43 cellular contexts compared by ENCODE assay signal in the genomic region with DNA sequence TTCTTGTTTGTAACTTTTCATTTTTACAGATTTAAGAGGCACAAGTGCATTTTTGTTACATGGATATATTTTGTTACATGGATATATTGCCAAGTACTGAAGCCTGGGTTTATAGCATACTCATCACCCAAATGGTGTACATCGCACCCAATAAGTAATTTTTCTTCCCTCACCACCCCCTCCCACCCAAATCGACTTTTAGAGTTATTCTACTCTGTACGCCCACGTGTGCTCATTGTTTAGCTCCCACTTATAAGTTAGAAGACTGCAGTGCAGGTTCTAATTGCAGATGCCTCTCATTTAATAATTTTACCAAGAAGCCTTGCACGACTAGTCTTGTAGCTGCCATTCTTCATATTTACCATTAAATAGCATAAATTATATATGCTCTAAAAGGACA. TPM values are rescaled to one million over a fixed set of nuclear protein-coding genes. Genes with fewer than 3 reads are reported as not detected.
"Had no signal": no experiment of that assay in that cellular context is flagged by ENCODE, and none has a peak within 500 bp of the region (broad histone marks: within the 10 kb centered on the region; RNA-seq: fewer than 3 reads in every experiment).

No MANE protein-coding gene starts in this region.

- H3K9me3 Mint-ChIP-seq: activated naive CD4-positive, alpha-beta T cell treated with anti-CD3 and anti-CD28 coated beads for 36 hours; activated naive CD4-positive, alpha-beta T cell treated with anti-CD3 and anti-CD28 coated beads, Interleukin-2, amount 10 ng/mL, durations not matched to agents 7 days and 5 days; activated naive CD4-positive, alpha-beta T cell treated with anti-CD3 and anti-CD28 coated beads, Interleukin-2, amount 50 U/mL, for 24 hours; activated naive CD4-positive, alpha-beta T cell treated with anti-CD3 and anti-CD28 coated beads, Interleukin-2, amount 50 U/mL, for 72 hours; activated naive CD8-positive, alpha-beta T cell treated with anti-CD3 and anti-CD28 coated beads for 36 hours; activated naive CD8-positive, alpha-beta T cell treated with anti-CD3 and anti-CD28 coated beads, Interleukin-2, amount 10 ng/mL, durations not matched to agents 7 days and 5 days; activated naive CD8-positive, alpha-beta T cell treated with anti-CD3 and anti-CD28 coated beads, Interleukin-2, amount 50 U/mL, for 24 hours; activated T-cell treated with anti-CD3 and anti-CD28 coated beads, Interleukin-2, amount 50 U/mL, for 24 hours; activated T-cell treated with anti-CD3 and anti-CD28 coated beads, Interleukin-2, amount 50 U/mL, for 4 hours; activated T-cell treated with anti-CD3 and anti-CD28 coated beads, Interleukin-2, amount 50 U/mL, for 72 hours; activated T-helper 1 cell treated with anti-CD3 and anti-CD28 coated beads, Interleukin-12 subunit alpha, Interleukin-12 subunit beta, Interleukin-2, Interleukin-4 antibody, amounts not matched to agents 30 ng/mL and 10 ng/mL and 1 ng/mL, durations not matched to agents 14 hours and 24 hours and 36 hours; activated T-helper 17 cell treated with anti-CD3 and anti-CD28 coated beads, Interleukin-2, amount 50 U/mL, for 72 hours; activated T-helper 2 cell treated with anti-CD3 and anti-CD28 coated beads, Interferon-gamma antibody, Interleukin-2, Interleukin-4, amounts not matched to agents 10 μg/mL and 5 μg/mL and 100 μg/mL, durations not matched to agents 14 hours and 24 hours and 36 hours; brain; central memory CD8-positive, alpha-beta T cell had no signal

- H3K27ac Mint-ChIP-seq: activated naive CD4-positive, alpha-beta T cell treated with anti-CD3 and anti-CD28 coated beads for 36 hours; activated naive CD4-positive, alpha-beta T cell treated with anti-CD3 and anti-CD28 coated beads, Interleukin-2, amount 10 ng/mL, durations not matched to agents 7 days and 5 days; activated naive CD4-positive, alpha-beta T cell treated with anti-CD3 and anti-CD28 coated beads, Interleukin-2, amount 50 U/mL, for 24 hours; activated naive CD4-positive, alpha-beta T cell treated with anti-CD3 and anti-CD28 coated beads, Interleukin-2, amount 50 U/mL, for 72 hours; activated naive CD8-positive, alpha-beta T cell; activated naive CD8-positive, alpha-beta T cell treated with anti-CD3 and anti-CD28 coated beads for 36 hours; activated naive CD8-positive, alpha-beta T cell treated with anti-CD3 and anti-CD28 coated beads, Interleukin-2, amount 10 ng/mL, durations not matched to agents 7 days and 5 days; activated naive CD8-positive, alpha-beta T cell treated with anti-CD3 and anti-CD28 coated beads, Interleukin-2, amount 50 U/mL, for 24 hours; activated T-cell treated with anti-CD3 and anti-CD28 coated beads, Interleukin-2, amount 50 U/mL, for 24 hours; activated T-cell treated with anti-CD3 and anti-CD28 coated beads, Interleukin-2, amount 50 U/mL, for 72 hours; activated T-helper 1 cell treated with anti-CD3 and anti-CD28 coated beads, Interleukin-12 subunit alpha, Interleukin-12 subunit beta, Interleukin-2, Interleukin-4 antibody, amounts not matched to agents 30 ng/mL and 10 ng/mL and 1 ng/mL, durations not matched to agents 14 hours and 24 hours and 36 hours; activated T-helper 17 cell treated with anti-CD3 and anti-CD28 coated beads, Interleukin-2, amount 50 U/mL, for 72 hours; activated T-helper 2 cell treated with anti-CD3 and anti-CD28 coated beads, Interferon-gamma antibody, Interleukin-2, Interleukin-4, amounts not matched to agents 10 μg/mL and 5 μg/mL and 100 μg/mL, durations not matched to agents 14 hours and 24 hours and 36 hours; brain had no signal

- H3K9me3 ChIP-seq: adrenal gland, ascending aorta, body of pancreas, breast epithelium had no signal

- H3K36me3 Mint-ChIP-seq: activated naive CD4-positive, alpha-beta T cell treated with anti-CD3 and anti-CD28 coated beads, Interleukin-2, amount 10 ng/mL, durations not matched to agents 7 days and 5 days; activated naive CD4-positive, alpha-beta T cell treated with anti-CD3 and anti-CD28 coated beads, Interleukin-2, amount 50 U/mL, for 24 hours; activated naive CD4-positive, alpha-beta T cell treated with anti-CD3 and anti-CD28 coated beads, Interleukin-2, amount 50 U/mL, for 72 hours; activated naive CD8-positive, alpha-beta T cell; activated naive CD8-positive, alpha-beta T cell treated with anti-CD3 and anti-CD28 coated beads for 36 hours; activated naive CD8-positive, alpha-beta T cell treated with anti-CD3 and anti-CD28 coated beads, Interleukin-2, amount 10 ng/mL, durations not matched to agents 7 days and 5 days; brain had no signal

- H3K27me3 ChIP-seq: adrenal gland, ascending aorta, body of pancreas, brain microvascular endothelial cell, cardiac muscle cell had no signal

- H3K4me1 Mint-ChIP-seq: activated naive CD4-positive, alpha-beta T cell treated with anti-CD3 and anti-CD28 coated beads, Interleukin-2, amount 10 ng/mL, durations not matched to agents 7 days and 5 days; activated naive CD4-positive, alpha-beta T cell treated with anti-CD3 and anti-CD28 coated beads, Interleukin-2, amount 50 U/mL, for 24 hours; activated naive CD8-positive, alpha-beta T cell treated with anti-CD3 and anti-CD28 coated beads for 36 hours; activated naive CD8-positive, alpha-beta T cell treated with anti-CD3 and anti-CD28 coated beads, Interleukin-2, amount 10 ng/mL, durations not matched to agents 7 days and 5 days; activated naive CD8-positive, alpha-beta T cell treated with anti-CD3 and anti-CD28 coated beads, Interleukin-2, amount 50 U/mL, for 24 hours; activated T-helper 17 cell treated with anti-CD3 and anti-CD28 coated beads, Interleukin-2, amount 50 U/mL, for 72 hours; central memory CD8-positive, alpha-beta T cell had no signal

- H3K4me3 ChIP-seq: adrenal gland, ascending aorta, body of pancreas, breast epithelium, cardiac muscle cell had no signal

- DNase-seq: activated effector memory CD4-positive, alpha-beta T cell treated with anti-CD3 and anti-CD28 coated beads, Interleukin-2, amount 50 U/mL, for 16 hours; activated effector memory CD4-positive, alpha-beta T cell treated with Interleukin-2 at 50 U/mL for 16 hours; activated gamma-delta T cell; activated gamma-delta T cell treated with Interleukin-2 at 50 U/mL for 16 hours; activated naive CD4-positive, alpha-beta T cell; activated naive CD4-positive, alpha-beta T cell treated with anti-CD3 and anti-CD28 coated beads for 36 hours; activated naive CD4-positive, alpha-beta T cell treated with anti-CD3 and anti-CD28 coated beads, Interleukin-2, amount 10 ng/mL, durations not matched to agents 7 days and 5 days; activated naive CD4-positive, alpha-beta T cell treated with anti-CD3 and anti-CD28 coated beads, Interleukin-2, amount 50 U/mL, for 16 hours; activated naive CD4-positive, alpha-beta T cell treated with Interleukin-2 at 50 U/mL for 16 hours; activated naive CD8-positive, alpha-beta T cell treated with anti-CD3 and anti-CD28 coated beads for 36 hours; activated naive CD8-positive, alpha-beta T cell treated with anti-CD3 and anti-CD28 coated beads, Interleukin-2, amount 10 ng/mL, durations not matched to agents 7 days and 5 days; activated naive CD8-positive, alpha-beta T cell treated with anti-CD3 and anti-CD28 coated beads, Interleukin-2, amount 50 U/mL, for 24 hours; activated T-cell treated with anti-CD3 and anti-CD28 coated beads, Interleukin-2, amount 50 U/mL, for 1 hour; activated T-cell treated with anti-CD3 and anti-CD28 coated beads, Interleukin-2, amount 50 U/mL, for 24 hours; activated T-cell treated with anti-CD3 and anti-CD28 coated beads, Interleukin-2, amount 50 U/mL, for 4 hours; activated T-cell treated with anti-CD3 and anti-CD28 coated beads, Interleukin-2, amount 50 U/mL, for 48 hours; activated T-cell treated with anti-CD3 and anti-CD28 coated beads, Interleukin-2, amount 50 U/mL, for 72 hours; adrenal gland; amniotic stem cell; amygdala; anterior cingulate cortex; aorta; body of pancreas; brain microvascular endothelial cell; central memory CD4-positive, alpha-beta T cell; cerebellar nuclear complex had no signal

- H3K4me3 Mint-ChIP-seq: activated naive CD4-positive, alpha-beta T cell treated with anti-CD3 and anti-CD28 coated beads for 36 hours; activated naive CD4-positive, alpha-beta T cell treated with anti-CD3 and anti-CD28 coated beads, Interleukin-2, amount 10 ng/mL, durations not matched to agents 7 days and 5 days; activated naive CD4-positive, alpha-beta T cell treated with anti-CD3 and anti-CD28 coated beads, Interleukin-2, amount 50 U/mL, for 24 hours; activated naive CD8-positive, alpha-beta T cell; activated naive CD8-positive, alpha-beta T cell treated with anti-CD3 and anti-CD28 coated beads for 36 hours; activated naive CD8-positive, alpha-beta T cell treated with anti-CD3 and anti-CD28 coated beads, Interleukin-2, amount 10 ng/mL, durations not matched to agents 7 days and 5 days; activated naive CD8-positive, alpha-beta T cell treated with anti-CD3 and anti-CD28 coated beads, Interleukin-2, amount 50 U/mL, for 24 hours; activated T-cell treated with anti-CD3 and anti-CD28 coated beads, Interleukin-2, amount 50 U/mL, for 24 hours; activated T-cell treated with anti-CD3 and anti-CD28 coated beads, Interleukin-2, amount 50 U/mL, for 4 hours; activated T-cell treated with anti-CD3 and anti-CD28 coated beads, Interleukin-2, amount 50 U/mL, for 72 hours; activated T-helper 1 cell treated with anti-CD3 and anti-CD28 coated beads, Interleukin-12 subunit alpha, Interleukin-12 subunit beta, Interleukin-2, Interleukin-4 antibody, amounts not matched to agents 30 ng/mL and 10 ng/mL and 1 ng/mL, durations not matched to agents 14 hours and 24 hours and 36 hours; activated T-helper 17 cell treated with anti-CD3 and anti-CD28 coated beads, Interleukin-2, amount 50 U/mL, for 72 hours; brain; central memory CD8-positive, alpha-beta T cell had no signal

- FAIRE-seq: astrocyte, bronchial epithelial cell had no signal

- H3K36me3 ChIP-seq: adrenal gland, ascending aorta, brain microvascular endothelial cell, breast epithelium, cardiac muscle cell had no signal

- H3K4me1 ChIP-seq: adrenal gland, ascending aorta, body of pancreas, breast epithelium had no signal

- ATAC-seq: activated naive CD4-positive, alpha-beta T cell treated with anti-CD3 and anti-CD28 coated beads, Interleukin-2, amount 50 U/mL, for 72 hours; activated naive CD8-positive, alpha-beta T cell treated with anti-CD3 and anti-CD28 coated beads, Interleukin-2, amount 50 U/mL, for 24 hours; activated T-cell treated with anti-CD3 and anti-CD28 coated beads, Interleukin-2, amount 50 U/mL, for 4 hours; activated T-cell treated with anti-CD3 and anti-CD28 coated beads, Interleukin-2, amount 50 U/mL, for 72 hours; activated T-helper 17 cell treated with anti-CD3 and anti-CD28 coated beads, Interleukin-2, amount 50 U/mL, for 72 hours; body of pancreas had no signal

- H3K27ac ChIP-seq: adrenal gland, ascending aorta, body of pancreas, brain microvascular endothelial cell, breast epithelium, cardiac muscle cell had no signal

RNA-seq across cellular contexts. Expression of a gene that starts 53.6 kb away (rescaled TPM):
- total RNA-seq: activated naive CD4-positive, alpha-beta T cell treated with anti-CD3 and anti-CD28 coated beads for 36 hours; activated naive CD4-positive, alpha-beta T cell treated with anti-CD3 and anti-CD28 coated beads, Interleukin-2, amount 50 U/mL, for 72 hours; activated naive CD8-positive, alpha-beta T cell treated with anti-CD3 and anti-CD28 coated beads for 36 hours; activated naive CD8-positive, alpha-beta T cell treated with anti-CD3 and anti-CD28 coated beads, Interleukin-2, amount 10 ng/mL, durations not matched to agents 7 days and 5 days; activated T-cell treated with anti-CD3 and anti-CD28 coated beads, Interleukin-2, amount 50 U/mL, for 4 hours; activated T-cell treated with anti-CD3 and anti-CD28 coated beads, Interleukin-2, amount 50 U/mL, for 72 hours; activated T-helper 1 cell treated with anti-CD3 and anti-CD28 coated beads, Interleukin-12 subunit alpha, Interleukin-12 subunit beta, Interleukin-2, Interleukin-4 antibody, amounts not matched to agents 30 ng/mL and 10 ng/mL and 1 ng/mL, durations not matched to agents 14 hours and 24 hours and 36 hours; activated T-helper 17 cell treated with anti-CD3 and anti-CD28 coated beads, Interleukin-2, amount 50 U/mL, for 72 hours; activated T-helper 2 cell treated with anti-CD3 and anti-CD28 coated beads, Interferon-gamma antibody, Interleukin-2, Interleukin-4, amounts not matched to agents 10 μg/mL and 5 μg/mL and 100 μg/mL, durations not matched to agents 14 hours and 24 hours and 36 hours; adrenal gland; aorta; ascending aorta; astrocyte; body of pancreas; breast epithelium; bronchial epithelial cell; cardiac muscle cell; cardiac septum; cerebellum; chondrocyte had no signal
- polyA plus RNA-seq: adipose tissue, adrenal gland, aorta, cardiac muscle cell had no signal
